ENCODE assay signal across 22 cellular contexts in genomic region chr19:18830488-18830887, GRCh38. TPM values are rescaled to one million over a fixed set of nuclear protein-coding genes. Genes with fewer than 3 reads are reported as not detected.
DNase-seq lines count a peak whose midpoint lies in the region; ATAC-seq and TF ChIP-seq lines count a peak whose summit lies in the region.
"Had no signal": no experiment of that assay in that cellular context is flagged by ENCODE, and none has a peak within 500 bp of the region (broad histone marks: within the 10 kb centered on the region; RNA-seq: fewer than 3 reads in every experiment).

No MANE protein-coding gene starts in this region.

- H3K4me3 ChIP-seq in mesendoderm (ENCODE audit: low read length): no peak overlapping the region

- H3K27ac ChIP-seq in mesendoderm (ENCODE audit: low read depth, low read length): no peak overlapping the region
- H3K27ac ChIP-seq: ascending aorta, KMS-11, upper lobe of right lung had no signal

- peaks cover 2% of the 10 kb centered on the region for H3K36me3 Mint-ChIP-seq in activated naive CD8-positive, alpha-beta T cell
- H3K36me3 Mint-ChIP-seq in activated naive CD8-positive, alpha-beta T cell treated with anti-CD3 and anti-CD28 coated beads for 36 hours: peaks cover 28% of the 10 kb centered on the region
- H3K36me3 Mint-ChIP-seq in IgD-negative memory B cell (no peaks in the 10 kb centered on the region), endothelial cell (ENCODE audit: low read depth, unreplicated experiment) (peaks cover 13% of the 10 kb centered on the region), progenitor cell of endocrine pancreas (ENCODE audit: insufficient read depth) (peaks cover 1% of the 10 kb centered on the region)
- peaks cover 23% of the 10 kb centered on the region for H3K36me3 Mint-ChIP-seq in effector memory CD8-positive, alpha-beta T cell (ENCODE audit: insufficient read depth)

- WGBS in mesendoderm (ENCODE audit: extremely low coverage, insufficient coverage, low lambda C conversion rate): no CpG with 5 or more reads among the region's 2 CpGs

- DNase-seq in activated naive CD8-positive, alpha-beta T cell treated with anti-CD3 and anti-CD28 coated beads for 36 hours: no peak
- DNase-seq in endothelial cell (ENCODE audit: low spot score): no peak
- no peak for DNase-seq in progenitor cell of endocrine pancreas (ENCODE audit: low spot score, unreplicated experiment)
- no peak for DNase-seq in mesendoderm
- DNase-seq in effector memory CD8-positive, alpha-beta T cell: no peak
- DNase-seq: activated naive CD8-positive, alpha-beta T cell treated with anti-CD3 and anti-CD28 coated beads, Interleukin-2, amount 10 ng/mL, durations not matched to agents 7 days and 5 days; EL; gastrocnemius medialis; hippocampal formation; NCI-H1417; NCI-H446; NCI-H774; stimulated activated CD4-positive, alpha-beta T cell treated with anti-CD3 and anti-CD28 coated beads, Interleukin-2, amount 100 ng/mL, for 48 hours; SW 1271; upper lobe of right lung had no signal

- peaks cover 15% of the 10 kb centered on the region for H3K79me1 ChIP-seq in mesendoderm (ENCODE audit: low read length)

- H3K9me3 Mint-ChIP-seq in activated naive CD8-positive, alpha-beta T cell (ENCODE audit: low read depth): no peaks in the 10 kb centered on the region
- peaks cover 9% of the 10 kb centered on the region for H3K9me3 Mint-ChIP-seq in activated naive CD8-positive, alpha-beta T cell treated with anti-CD3 and anti-CD28 coated beads for 36 hours
- H3K9me3 Mint-ChIP-seq in IgD-negative memory B cell (peaks cover 0 to 3% (median 0%) of the 10 kb centered on the region in 3 donors), endothelial cell (ENCODE audit: unreplicated experiment) (no peaks in the 10 kb centered on the region), progenitor cell of endocrine pancreas (ENCODE audit: low read depth) (peaks cover 7% of the 10 kb centered on the region)
- H3K9me3 Mint-ChIP-seq in effector memory CD8-positive, alpha-beta T cell: no peaks in the 10 kb centered on the region
- H3K9me3 Mint-ChIP-seq: central memory CD8-positive, alpha-beta T cell had no signal

- no peak overlapping the region for H3K9ac ChIP-seq in mesendoderm (ENCODE audit: low read length)
- H3K9ac ChIP-seq: KMS-11 had no signal

- no peaks in the 10 kb centered on the region for H3K27me3 ChIP-seq in mesendoderm (ENCODE audit: insufficient read depth, low read length, poor library complexity)
- H3K27me3 ChIP-seq: ascending aorta, upper lobe of right lung had no signal

- no peak overlapping the region for H3K56ac ChIP-seq in mesendoderm (ENCODE audit: low read length)

- no peak overlapping the region for H4K5ac ChIP-seq in mesendoderm (ENCODE audit: low read length)

- no peaks in the 10 kb centered on the region for H3K36me3 ChIP-seq in mesendoderm (ENCODE audit: control insufficient read depth, insufficient read depth, low read length)
- H3K36me3 ChIP-seq: upper lobe of right lung had no signal

- no peak overlapping the region for H3K27ac Mint-ChIP-seq in activated naive CD8-positive, alpha-beta T cell
- no peak overlapping the region for H3K27ac Mint-ChIP-seq in activated naive CD8-positive, alpha-beta T cell treated with anti-CD3 and anti-CD28 coated beads for 36 hours
- H3K27ac Mint-ChIP-seq in IgD-negative memory B cell (no peak overlapping the region), endothelial cell (ENCODE audit: unreplicated experiment) (no peak overlapping the region), progenitor cell of endocrine pancreas (no peak overlapping the region)
- no peak overlapping the region for H3K27ac Mint-ChIP-seq in effector memory CD8-positive, alpha-beta T cell
- H3K27ac Mint-ChIP-seq: activated naive CD8-positive, alpha-beta T cell treated with anti-CD3 and anti-CD28 coated beads, Interleukin-2, amount 10 ng/mL, durations not matched to agents 7 days and 5 days had no signal

- no peak overlapping the region for H2BK120ac ChIP-seq in mesendoderm (ENCODE audit: low read depth, low read length)

- no peaks in the 10 kb centered on the region for H3K27me3 Mint-ChIP-seq in activated naive CD8-positive, alpha-beta T cell
- peaks cover 15% of the 10 kb centered on the region for H3K27me3 Mint-ChIP-seq in activated naive CD8-positive, alpha-beta T cell treated with anti-CD3 and anti-CD28 coated beads for 36 hours
- peaks cover 4% of the 10 kb centered on the region for H3K27me3 Mint-ChIP-seq in IgD-negative memory B cell
- peaks cover 2% of the 10 kb centered on the region for H3K27me3 Mint-ChIP-seq in endothelial cell (ENCODE audit: unreplicated experiment)
- H3K27me3 Mint-ChIP-seq in progenitor cell of endocrine pancreas: peaks cover 4% of the 10 kb centered on the region
- peaks cover 0 to 11% of the 10 kb centered on the region in 2 donors for H3K27me3 Mint-ChIP-seq in effector memory CD8-positive, alpha-beta T cell

- H4K8ac ChIP-seq in mesendoderm (ENCODE audit: low read depth, low read length): no peak overlapping the region

- H3K4me2 ChIP-seq in mesendoderm (ENCODE audit: low read length): no peak overlapping the region

- ATAC-seq in effector memory CD8-positive, alpha-beta T cell (replicated peaks): no peak
- ATAC-seq: activated CD4-positive, CD25-positive, alpha-beta regulatory T cell treated with anti-CD3 and anti-CD28 coated beads, Interleukin-2, amount 50 U/mL, for 24 hours; gastrocnemius medialis; left lobe of liver; upper lobe of right lung had no signal

- no peak overlapping the region for H2AK5ac ChIP-seq in mesendoderm (ENCODE audit: low read length)

- peaks cover 20% of the 10 kb centered on the region for H3K4me1 Mint-ChIP-seq in activated naive CD8-positive, alpha-beta T cell (ENCODE audit: low read depth)
- H3K4me1 Mint-ChIP-seq in activated naive CD8-positive, alpha-beta T cell treated with anti-CD3 and anti-CD28 coated beads for 36 hours: peaks cover 20% of the 10 kb centered on the region
- peaks cover 16 to 22% (median 21%) of the 10 kb centered on the region in 3 donors for H3K4me1 Mint-ChIP-seq in IgD-negative memory B cell
- peaks cover 22% of the 10 kb centered on the region for H3K4me1 Mint-ChIP-seq in endothelial cell (ENCODE audit: unreplicated experiment)
- peaks cover 22% of the 10 kb centered on the region for H3K4me1 Mint-ChIP-seq in progenitor cell of endocrine pancreas (ENCODE audit: low read depth)
- H3K4me1 Mint-ChIP-seq in effector memory CD8-positive, alpha-beta T cell (ENCODE audit: low read depth in 2 of 2): peaks cover 29% of the 10 kb centered on the region in 2 donors

- no peak overlapping the region for H2BK15ac ChIP-seq in mesendoderm (replicated peaks; ENCODE audit: low read depth)

- H3K4me3 Mint-ChIP-seq in activated naive CD8-positive, alpha-beta T cell: peak overlapping the region; percentile 75
- H3K4me3 Mint-ChIP-seq in activated naive CD8-positive, alpha-beta T cell treated with anti-CD3 and anti-CD28 coated beads for 36 hours: no peak overlapping the region
- H3K4me3 Mint-ChIP-seq in IgD-negative memory B cell (peak overlapping the region; percentile 30 to 79 (median 72)), endothelial cell (ENCODE audit: unreplicated experiment) (peak overlapping the region; percentile 47), progenitor cell of endocrine pancreas (ENCODE audit: low read depth) (peak overlapping the region; percentile 54)
- peak overlapping the region in 1 of 2 donors; percentile 94 for H3K4me3 Mint-ChIP-seq in effector memory CD8-positive, alpha-beta T cell

- H3K4me1 ChIP-seq in mesendoderm (ENCODE audit: control insufficient read depth, low read depth, low read length): peaks cover 4% of the 10 kb centered on the region

- peaks cover 33% of the 10 kb centered on the region for H3K79me2 ChIP-seq in mesendoderm (ENCODE audit: control insufficient read depth, insufficient read depth, low read length)

- TF ChIP-seq CTCF in endothelial cell (IDR thresholded peaks at IDR 0.05; ENCODE audit: unreplicated experiment): no peak
- no peak for TF ChIP-seq CTCF in progenitor cell of endocrine pancreas (IDR thresholded peaks at IDR 0.05; ENCODE audit: unreplicated experiment)

- H3K18ac ChIP-seq in mesendoderm (ENCODE audit: low read length): no peak overlapping the region

- H3K23ac ChIP-seq in mesendoderm (ENCODE audit: low read length): no peak overlapping the region

- H2BK5ac ChIP-seq in mesendoderm (ENCODE audit: low read length): no peak overlapping the region

- H3K4ac ChIP-seq in mesendoderm (ENCODE audit: low read depth, low read length): no peak overlapping the region

RNA-seq across cellular contexts. Expression of gene UPF1, which starts 1.3 kb away (rescaled TPM):
- total RNA-seq in activated naive CD8-positive, alpha-beta T cell treated with anti-CD3 and anti-CD28 coated beads for 36 hours: 10 to 100 TPM; 78.9 to 84.6 TPM
- polyA plus RNA-seq in IgD-negative memory B cell: 14.6 TPM
- total RNA-seq in endothelial cell (ENCODE audit: unreplicated experiment) (69.8 TPM), progenitor cell of endocrine pancreas (87.1 and 90.9 TPM in 2 replicates)
- 26.9 TPM for polyA plus RNA-seq in mesendoderm (2013, experiment 1 of 2)
- 25.8 TPM for polyA plus RNA-seq in mesendoderm (2013, experiment 2 of 2)

RNA-seq across cellular contexts. Expression of gene COMP, which starts 39.4 kb away (rescaled TPM):
- total RNA-seq in activated naive CD8-positive, alpha-beta T cell treated with anti-CD3 and anti-CD28 coated beads for 36 hours: not detected
- polyA plus RNA-seq in IgD-negative memory B cell: not detected
- total RNA-seq in endothelial cell (ENCODE audit: unreplicated experiment): not detected
- 0.13 and 0.24 TPM in 2 replicates for total RNA-seq in progenitor cell of endocrine pancreas
- 0.01 TPM for polyA plus RNA-seq in mesendoderm (2013, experiment 1 of 2)
- 0.03 TPM for polyA plus RNA-seq in mesendoderm (2013, experiment 2 of 2)
- total RNA-seq: activated naive CD8-positive, alpha-beta T cell treated with anti-CD3 and anti-CD28 coated beads, Interleukin-2, amount 10 ng/mL, durations not matched to agents 7 days and 5 days; left lobe of liver had no signal
